Comparison of ENCODE assay signal across 20 cellular contexts in genomic region chr14:96166475-96167223, GRCh38. TPM values are rescaled to one million over a fixed set of nuclear protein-coding genes. Genes with fewer than 3 reads are reported as not detected.
DNase-seq lines count a peak whose midpoint lies in the region; ATAC-seq and TF ChIP-seq lines count a peak whose summit lies in the region.
"Had no signal": no experiment of that assay in that cellular context is flagged by ENCODE, and none has a peak within 500 bp of the region (broad histone marks: within the 10 kb centered on the region; RNA-seq: fewer than 3 reads in every experiment).

No MANE protein-coding gene starts in this region.

- H3K79me2 ChIP-seq in hepatocyte = no peaks in the 10 kb centered on the region

- no peak overlapping the region for H2AFZ ChIP-seq in hepatocyte

- no peak for TF ChIP-seq POLR2A in transverse colon (IDR thresholded peaks at IDR 0.05)

- no peaks in the 10 kb centered on the region for H3K9me2 ChIP-seq in hepatocyte (replicated peaks; ENCODE audit: insufficient read depth)

- intact Hi-C loops in transverse colon (cut with DNase I; ENCODE audit: low total_unique reads) = no loop called here

- H3K27ac ChIP-seq in hepatocyte (peak overlapping the region; percentile 78), transverse colon (peak overlapping the region in 3 of 4 donors; percentile 64 to 74 (median 65))
- H3K27ac ChIP-seq: gastrocnemius medialis, left ventricle myocardium inferior had no signal

- TF ChIP-seq EP300 in transverse colon (IDR thresholded peaks at IDR 0.05; ENCODE audit: low read depth) = no peak

- H3K4me3 ChIP-seq in hepatocyte (no peak overlapping the region), transverse colon (no peak overlapping the region)
- H3K4me3 ChIP-seq: gastrocnemius medialis, left ventricle myocardium inferior had no signal

- peak; percentile 44 for DNase-seq in activated CD8-positive, alpha-beta memory T cell treated with anti-CD3 and anti-CD28 coated beads for 24 hours
- no peak for DNase-seq in activated CD8-positive, alpha-beta memory T cell treated with anti-CD3 and anti-CD28 coated beads, Interleukin-2, amount 50 U/mL, for 4 hours
- peak; percentile 0 for DNase-seq in hepatocyte (ENCODE audit: low spot score)
- DNase-seq in transverse colon = no peak
- no peak for DNase-seq in RKO (ENCODE audit: low spot score)
- DNase-seq in NCI-H510A treated with DMSO at 0.1 percent for 48 hours (lab: John Stamatoyannopoulos, UW) = no peak
- DNase-seq: 8988T; activated CD8-positive, alpha-beta T cell treated with anti-CD3 and anti-CD28 coated beads for 36 hours; amygdala; DMS79 treated with DMSO at 0.1 percent for 48 hours; gastrocnemius medialis; left ventricle myocardium inferior; MM.1S; NCI-H187; SHP77; stimulated activated CD4-positive, alpha-beta T cell treated with anti-CD3 and anti-CD28 coated beads, Interleukin-4, amount 100 ng/mL, for 24 hours; T-helper 2 cell had no signal

- H4K20me1 ChIP-seq in hepatocyte (ENCODE audit: insufficient read depth, poor library complexity, severe bottlenecking) = no peaks in the 10 kb centered on the region

- in situ Hi-C loops in transverse colon (cut with MboI; ENCODE audit: low pct_ligation_motif_present in 1 of 4, low pct_unique_long_range_greater_than_20kb in 1 of 4, low sequenced_read_pairs in 3 of 4) = no loop called here

- no peak overlapping the region for H3K4me2 ChIP-seq in hepatocyte

- ATAC-seq in SK-N-SH treated with all-trans-retinoic acid at 6 μM for 48 hours (no peak; the same call in 2 of the 3 replicates), HG03045 (IDR thresholded peaks at IDR 0.05; ENCODE audit: unreplicated experiment) (no peak)
- ATAC-seq: activated CD8-positive, alpha-beta T cell treated with anti-CD3 and anti-CD28 coated beads for 36 hours; gastrocnemius medialis had no signal

- H3K9me3 ChIP-seq in hepatocyte (ENCODE audit: low read depth) (no peaks in the 10 kb centered on the region), transverse colon (no peaks in the 10 kb centered on the region)
- H3K9me3 ChIP-seq: gastrocnemius medialis, left ventricle myocardium inferior had no signal

- TF ChIP-seq CTCF in hepatocyte (IDR thresholded peaks at IDR 0.05; ENCODE audit: poor library complexity) (no peak), transverse colon (IDR thresholded peaks at IDR 0.05) (no peak)

- peaks cover 8% of the 10 kb centered on the region for H3K4me1 ChIP-seq in hepatocyte (ENCODE audit: insufficient read depth)
- peaks cover 8 to 37% (median 15%) of the 10 kb centered on the region in 4 donors for H3K4me1 ChIP-seq in transverse colon
- H3K4me1 ChIP-seq: gastrocnemius medialis, left ventricle myocardium inferior had no signal

- 75% methylated on average over 10 of the region's 10 CpGs for WGBS in hepatocyte (ENCODE audit: low lambda C conversion rate, missing lambda C conversion rate)
- WGBS in transverse colon (ENCODE audit: low coverage in 1 of 2), 2 donors = 88% methylated on average over 10 of the region's 10 CpGs; no CpG with 5 or more reads in 1 of the 2 donors

- H3K36me3 ChIP-seq in hepatocyte (replicated peaks; ENCODE audit: insufficient read depth, low read depth) (no peaks in the 10 kb centered on the region), transverse colon (no peaks in the 10 kb centered on the region)
- H3K36me3 ChIP-seq: gastrocnemius medialis, left ventricle myocardium inferior had no signal

- H3K27me3 ChIP-seq in hepatocyte = no peaks in the 10 kb centered on the region
- no peaks in the 10 kb centered on the region for H3K27me3 ChIP-seq in transverse colon
- H3K27me3 ChIP-seq: gastrocnemius medialis had no signal

TF ChIP-seq in SK-N-SH treated with all-trans-retinoic acid at 6 μM for 48 hours, 23 proteins besides CTCF, POLR2A, EP300 and RAD21:
- 0 out of 2 replicates have a peak, but pooled peaks have one; percentile 25 for TF ChIP-seq TCF4 (CRISPR knock-in tag; IDR thresholded peaks at IDR 0.05; ENCODE audit: borderline replicate concordance)
- TF ChIP-seq TOX (CRISPR knock-in tag; IDR thresholded peaks at IDR 0.05; ENCODE audit: borderline replicate concordance) = no peak
TF ChIP-seq in SK-N-SH treated with all-trans-retinoic acid at 6 μM for 48 hours: peak in this region for 1.

RNA-seq across cellular contexts. Expression of gene BDKRB2, which starts 38.0 kb away (rescaled TPM):
- total RNA-seq in hepatocyte (4.7 and 5.9 TPM in 2 replicates), transverse colon (10 to 100 TPM in 3 of 4 donors, 1 to 10 TPM in 1; 2.6 to 19.8 (median 17.4) TPM)
- polyA plus RNA-seq in hepatocyte = 4.4 and 5.2 TPM in 2 replicates
- total RNA-seq: activated CD8-positive, alpha-beta T cell treated with anti-CD3 and anti-CD28 coated beads for 36 hours had no signal
- polyA plus RNA-seq: CD14-positive monocyte had no signal

Comparison
In these comparisons a context has a peak if more than half of its experiments do, and no peak if none do; other contexts are left out.
1. DNase-seq: peak in activated CD8-positive, alpha-beta memory T cell treated with anti-CD3 and anti-CD28 coated beads for 24 hours (single experiment) and hepatocyte (single experiment); none in activated CD8-positive, alpha-beta memory T cell treated with anti-CD3 and anti-CD28 coated beads, Interleukin-2, amount 50 U/mL, for 4 hours (single experiment), transverse colon (single experiment), RKO (single experiment) and NCI-H510A treated with DMSO at 0.1 percent for 48 hours (single experiment).